In genomic region chr1:2468041-2468472, GRCh38 we compare ENCODE assay signal across 10 cellular contexts. TPM values are rescaled to one million over a fixed set of nuclear protein-coding genes. Genes with fewer than 3 reads are reported as not detected.
DNase-seq lines count a peak whose midpoint lies in the region; ATAC-seq, FAIRE-seq and TF ChIP-seq lines count a peak whose summit lies in the region.
"Had no signal": no experiment of that assay in that cellular context is flagged by ENCODE, and none has a peak within 500 bp of the region (broad histone marks: within the 10 kb centered on the region; RNA-seq: fewer than 3 reads in every experiment).

No MANE protein-coding gene starts in this region.

- no TSS peak for BruUV-seq in GM12878 (replicated peaks; lab: Mats Ljungman, UMichigan)

- no peaks in the 10 kb centered on the region for H3K79me2 ChIP-seq in GM12878 (ENCODE audit: control insufficient read depth, insufficient read depth, low read length)

- H2AK5ac ChIP-seq in neuronal stem cell (ENCODE audit: low read depth, low read length), result no peak overlapping the region

- no peak overlapping the region for H3K14ac ChIP-seq in neuronal stem cell (ENCODE audit: low read length)

- TF ChIP-seq POLR2A in GM12891 (IDR thresholded peaks at IDR 0.05; ENCODE audit: low read depth, low read length) (no peak), GM12878 (IDR thresholded peaks at IDR 0.05; ENCODE audit: low read depth, low read length) (no peak)

- H2BK120ac ChIP-seq in neuronal stem cell (ENCODE audit: low read depth, low read length), result no peak overlapping the region

- H3K36me3 Mint-ChIP-seq in T-cell, result no peaks in the 10 kb centered on the region

- no peak overlapping the region for H3K4me2 ChIP-seq in GM12878 (ENCODE audit: control insufficient read depth, insufficient read depth)
- no peak overlapping the region for H3K4me2 ChIP-seq in neuronal stem cell (ENCODE audit: insufficient read depth, low read length, poor library complexity, severe bottlenecking)

- no peak overlapping the region for H3K4ac ChIP-seq in neuronal stem cell (ENCODE audit: low read length)

- H3K9me3 ChIP-seq in GM12878 (replicated peaks; ENCODE audit: control insufficient read depth, insufficient read depth, low read length) (no peaks in the 10 kb centered on the region), neuronal stem cell (replicated peaks in 1 of 2; ENCODE audit: control insufficient read depth in 2 of 2, insufficient read depth in 1 of 2, low read depth in 1 of 2, low read length in 2 of 2) (no peaks in the 10 kb centered on the region)
- H3K9me3 ChIP-seq: pancreas had no signal

- peaks cover 6 to 12% of the 10 kb centered on the region in 2 donors for H3K27me3 Mint-ChIP-seq in T-cell

- H3K27ac Mint-ChIP-seq in T-cell, result no peak overlapping the region

- no peak overlapping the region for H3K18ac ChIP-seq in neuronal stem cell (ENCODE audit: low read length)

- no peak overlapping the region for H3K9ac ChIP-seq in GM12878 (ENCODE audit: control insufficient read depth, insufficient read depth, low read length)
- no peak overlapping the region for H3K9ac ChIP-seq in neuronal stem cell (ENCODE audit: low read depth, low read length, poor library complexity)

- no peak for TF ChIP-seq CTCF in GM12878 (IDR thresholded peaks at IDR 0.05 in 2 of 3, conservative IDR thresholded peaks at IDR 0.05 in 1 of 3; ENCODE audit: control insufficient read depth in 2 of 3, extremely low read depth in 1 of 3, insufficient read depth in 1 of 3, low read depth in 3 of 3, low read length in 3 of 3)

- H3K4me1 ChIP-seq in GM12878 (ENCODE audit: control insufficient read depth, insufficient read depth, low read length) (no peaks in the 10 kb centered on the region), neuronal stem cell (ENCODE audit: control insufficient read depth in 2 of 2, insufficient read depth in 1 of 2, low read depth in 1 of 2, low read length in 2 of 2) (peaks cover 16 to 17% of the 10 kb centered on the region in 2 donors)
- H3K4me1 ChIP-seq: pancreas had no signal

- no peak overlapping the region for H4K8ac ChIP-seq in neuronal stem cell (ENCODE audit: low read depth, low read length)

- peaks cover 0 to 8% (median 2%) of the 10 kb centered on the region in 3 donors for H3K4me1 Mint-ChIP-seq in T-cell

- no peak overlapping the region for H2BK12ac ChIP-seq in neuronal stem cell (ENCODE audit: low read length)

- no peaks in the 10 kb centered on the region for H3K9me3 Mint-ChIP-seq in T-cell

- H3K36me3 ChIP-seq in GM12878 (ENCODE audit: control insufficient read depth in 2 of 2, insufficient read depth in 2 of 2, low read length in 1 of 2), result no peaks in the 10 kb centered on the region
- no peaks in the 10 kb centered on the region for H3K36me3 ChIP-seq in neuronal stem cell (replicated peaks in 1 of 2; ENCODE audit: control insufficient read depth in 2 of 2, insufficient read depth in 2 of 2, low read length in 2 of 2)
- H3K36me3 ChIP-seq: pancreas had no signal

- WGBS in GM12878 (ENCODE audit: insufficient coverage, insufficient replicate concordance, low lambda C conversion rate, missing lambda C conversion rate), result 44% methylated on average over 12 of the region's 14 CpGs
- no CpG with 5 or more reads among the region's 14 CpGs for WGBS in neuronal stem cell (ENCODE audit: extremely low coverage in 2 of 2, insufficient read length in 2 of 2, insufficient replicate concordance in 1 of 2), 2 donors

- DNase-seq in GM12891 (ENCODE audit: insufficient read length, low spot score) (peak; percentile 69), T-cell (peak in 30 of 34 experiments; percentile 6 to 56 (median 38)), GM12878 (ENCODE audit: low read depth, low spot score) (no peak), neuronal stem cell (ENCODE audit: low spot score) (peak; percentile 77), NCI-H187 treated with DMSO at 0.1 percent for 48 hours (lab: John Stamatoyannopoulos, UW) (no peak)

- intact Hi-C loops in GM12878 (cut with micrococcal nuclease; ENCODE audit: unreplicated experiment), result no loop called here

- RAD21 ChIA-PET in GM12878 (lab: Charles Lee; ENCODE audit: unreplicated experiment), result no interaction called here

- H2AFZ ChIP-seq in GM12878 (ENCODE audit: control insufficient read depth, low read depth, low read length) (no peak overlapping the region), neuronal stem cell (ENCODE audit: low read length) (no peak overlapping the region)

- CTCF ChIA-PET in T-cell (lab: Charles Lee) (no interaction called here), GM12878 (lab: Yijun Ruan, JAX) (interaction anchor here (0.6 kb wide), 1 partner anchor 1285 kb away, joined by 3 read pairs; no protein-coding TSS in a partner anchor)

- H4K91ac ChIP-seq in neuronal stem cell (ENCODE audit: low read depth, low read length, poor library complexity), result no peak overlapping the region

- in situ Hi-C loops in GM12878 (cut with MboI), result no loop called here

- H2BK5ac ChIP-seq in neuronal stem cell (ENCODE audit: low read length), result no peak overlapping the region

- no peaks in the 10 kb centered on the region for H4K20me1 ChIP-seq in GM12878 (ENCODE audit: control insufficient read depth, insufficient read depth)

- no peak for TF ChIP-seq EP300 in GM12878 (IDR thresholded peaks at IDR 0.05; ENCODE audit: borderline replicate concordance in 1 of 2, control insufficient read depth in 1 of 2, low read depth in 2 of 2, low read length in 2 of 2)

- POLR2A ChIA-PET in T-cell (lab: Charles Lee), result no interaction called here
- POLR2A ChIA-PET in GM12878 (lab: Charles Lee), result no interaction called here

- H3K27ac ChIP-seq in GM12878 (ENCODE audit: control insufficient read depth, insufficient read depth) (no peak overlapping the region), neuronal stem cell (replicated peaks; ENCODE audit: low read length) (no peak overlapping the region)
- H3K27ac ChIP-seq: pancreas had no signal

- H3K27me3 ChIP-seq in GM12878 (replicated peaks in 1 of 2; ENCODE audit: control insufficient read depth in 2 of 2, insufficient read depth in 2 of 2, low read length in 1 of 2) (no peaks in the 10 kb centered on the region), neuronal stem cell (ENCODE audit: control insufficient read depth in 3 of 3, insufficient read depth in 3 of 3, low read depth in 1 of 3, low read length in 3 of 3) (peaks cover 0 to 88% (median 0%) of the 10 kb centered on the region in 3 experiments)

- SMC1A ChIA-PET in GM12878 (lab: Charles Lee; ENCODE audit: uncharacterized antibody, unreplicated experiment), result no interaction called here

- H3K79me1 ChIP-seq in neuronal stem cell (ENCODE audit: low read depth, low read length), result peaks cover 5% of the 10 kb centered on the region

- H3K4me3 Mint-ChIP-seq in T-cell, result no peak overlapping the region

- TF ChIP-seq RAD21 in GM12878 (IDR thresholded peaks at IDR 0.05; ENCODE audit: insufficient read depth, low read depth, low read length), result no peak

- ATAC-seq in T-cell (replicated peaks in 1 of 4) (peak in 1 of 4 experiments; percentile 51), GM12878 (peak; percentile 49), HG03520 (IDR thresholded peaks at IDR 0.05; ENCODE audit: unreplicated experiment) (no peak), HG02840 (IDR thresholded peaks at IDR 0.05; ENCODE audit: low FRiP score, unreplicated experiment) (no peak), GM18868 (IDR thresholded peaks at IDR 0.05; ENCODE audit: unreplicated experiment) (no peak)

- no peak overlapping the region for H3K4me3 ChIP-seq in GM12878
- no peak overlapping the region for H3K4me3 ChIP-seq in neuronal stem cell (ENCODE audit: low read length in 2 of 2)
- H3K4me3 ChIP-seq: pancreas had no signal

- FAIRE-seq in GM12891 (lab: Jason Lieb, UNC), result no peak
- no peak for FAIRE-seq in GM12878 (lab: Jason Lieb, UNC)
- FAIRE-seq: pancreas had no signal

- H3K23ac ChIP-seq in neuronal stem cell (ENCODE audit: low read depth, low read length, poor library complexity), result peak overlapping the region; percentile 86

- H2BK15ac ChIP-seq in neuronal stem cell (ENCODE audit: low read length), result no peak overlapping the region

RNA-seq across cellular contexts. Expression of gene PLCH2, which starts 8.0 kb away (rescaled TPM):
- polyA plus RNA-seq in GM12891 (2012; ENCODE audit: low read depth, missing spikeins), result 0.51 TPM
- total RNA-seq in T-cell (10 to 100 TPM; 20.2 to 59.1 (median 27.9) TPM), GM12878 (2014; rRNA removed) (0.11 and 0.73 TPM in 2 replicates), GM12878 (2014; rRNA removed; fragmentation: Illumina TruSeq; extraction: Trizol) (0.04 and 0.05 TPM in 2 replicates), GM12878 (2021) (0.62 and 0.74 TPM in 2 replicates)
- total RNA-seq in GM12878 (2013; cell fraction: nucleolus; rRNA removed), result 3.9 and 7.9 TPM in 2 replicates
- 0.28 TPM for polyA plus RNA-seq in GM12878 (2011; ENCODE audit: low read depth)
- polyA plus RNA-seq in GM12878 (2011; rRNA removed) (0.24 and 0.30 TPM in 2 replicates), GM12878 (2014; fragmentation: Illumina TruSeq; extraction: Trizol) (0.12 TPM in 1 of 2 replicates, not detected in the other), GM12878 (2014; fragmentation: Nextera tagmentation; extraction: Ambion mirVana) (not detected), GM12878 (2014; rRNA removed) (0.53 and 1.1 TPM in 2 replicates), GM12878 (2016; fragmentation: Nextera tagmentation; extraction: Ambion mirVana) (under 1 TPM in 1 of 2 experiments, not detected in 1; 0.03 TPM)
- polyA plus RNA-seq in GM12878 (2011; cell fraction: cytosol; rRNA removed), result 0.27 and 0.64 TPM in 2 replicates
- polyA plus RNA-seq in GM12878 (2011; cell fraction: nucleus; rRNA removed), result 4.9 and 6.8 TPM in 2 replicates
- polyA plus RNA-seq in GM12878 (2012), result 1.4 and 2.3 TPM in 2 replicates
- polyA minus RNA-seq in GM12878 (2011; rRNA and poly(A)+ RNA removed), result 0.59 and 0.77 TPM in 2 replicates
- polyA minus RNA-seq in GM12878 (2011; cell fraction: cytosol; rRNA and poly(A)+ RNA removed), result 0.27 TPM in 1 of 2 replicates, not detected in the other
- 1.1 and 2.0 TPM in 2 replicates for polyA minus RNA-seq in GM12878 (2011; cell fraction: nucleus; rRNA and poly(A)+ RNA removed)
- polyA plus RNA-seq in neuronal stem cell (2013, experiment 1 of 2), result 4.2 TPM
- 4.0 TPM for polyA plus RNA-seq in neuronal stem cell (2013, experiment 2 of 2)
- total RNA-seq: NCI-H460 had no signal

RNA-seq across cellular contexts. Expression of gene PEX10, which starts 55.7 kb away (rescaled TPM):
- polyA plus RNA-seq in GM12891 (2012; ENCODE audit: low read depth, missing spikeins), result 11.2 TPM
- 10 to 100 TPM; 11.7 to 13.2 (median 12.2) TPM for total RNA-seq in T-cell
- total RNA-seq in GM12878 (2013; cell fraction: nucleolus; rRNA removed), result 11.8 and 15.1 TPM in 2 replicates
- total RNA-seq in GM12878 (2014; rRNA removed), result 23.7 and 24.9 TPM in 2 replicates
- total RNA-seq in GM12878 (2014; rRNA removed; fragmentation: Illumina TruSeq; extraction: Trizol), result 7.4 TPM in 2 replicates
- 16.4 and 16.8 TPM in 2 replicates for total RNA-seq in GM12878 (2021)
- polyA plus RNA-seq in GM12878 (2011; ENCODE audit: low read depth), result 4.1 TPM
- polyA plus RNA-seq in GM12878 (2011; rRNA removed), result 4.3 and 6.1 TPM in 2 replicates
- 8.3 and 11.2 TPM in 2 replicates for polyA plus RNA-seq in GM12878 (2011; cell fraction: cytosol; rRNA removed)
- polyA plus RNA-seq in GM12878 (2011; cell fraction: nucleus; rRNA removed), result 21.3 and 22.1 TPM in 2 replicates
- 10.0 and 13.2 TPM in 2 replicates for polyA plus RNA-seq in GM12878 (2012)
- polyA plus RNA-seq in GM12878 (2014; fragmentation: Illumina TruSeq; extraction: Trizol), result 3.8 and 5.6 TPM in 2 replicates
- under 1 TPM in 1 of 2 experiments, not detected in 1; 0.24 TPM for polyA plus RNA-seq in GM12878 (2014; fragmentation: Nextera tagmentation; extraction: Ambion mirVana)
- 19.4 and 20.8 TPM in 2 replicates for polyA plus RNA-seq in GM12878 (2014; rRNA removed)
- polyA plus RNA-seq in GM12878 (2016; fragmentation: Nextera tagmentation; extraction: Ambion mirVana), result 10 to 100 TPM; 18.9 to 19.7 TPM
- polyA minus RNA-seq in GM12878 (2011; rRNA and poly(A)+ RNA removed), result 3.0 and 5.2 TPM in 2 replicates
- 2.9 and 3.4 TPM in 2 replicates for polyA minus RNA-seq in GM12878 (2011; cell fraction: cytosol; rRNA and poly(A)+ RNA removed)
- 3.9 and 5.9 TPM in 2 replicates for polyA minus RNA-seq in GM12878 (2011; cell fraction: nucleus; rRNA and poly(A)+ RNA removed)
- polyA plus RNA-seq in neuronal stem cell (2013, experiment 1 of 2), result 12.4 TPM
- polyA plus RNA-seq in neuronal stem cell (2013, experiment 2 of 2), result 12.5 TPM

RNA-seq across cellular contexts. Expression of gene PANK4, which starts 58.3 kb away (rescaled TPM):
- polyA plus RNA-seq in GM12891 (2012; ENCODE audit: low read depth, missing spikeins), result 12.6 TPM
- total RNA-seq in T-cell (100 to 1,000 TPM in 3 of 5 donors, 10 to 100 TPM in 2; 51.0 to 128 (median 119) TPM), GM12878 (2014; rRNA removed) (24.1 and 24.9 TPM in 2 replicates), GM12878 (2014; rRNA removed; fragmentation: Illumina TruSeq; extraction: Trizol) (10.4 and 10.6 TPM in 2 replicates), GM12878 (2021) (25.8 and 38.0 TPM in 2 replicates)
- 85.4 and 117 TPM in 2 replicates for total RNA-seq in GM12878 (2013; cell fraction: nucleolus; rRNA removed)
- polyA plus RNA-seq in GM12878 (2011; ENCODE audit: low read depth), result 7.1 TPM
- polyA plus RNA-seq in GM12878 (2011; rRNA removed) (12.4 and 27.0 TPM in 2 replicates), GM12878 (2014; fragmentation: Illumina TruSeq; extraction: Trizol) (11.1 and 15.0 TPM in 2 replicates), GM12878 (2014; fragmentation: Nextera tagmentation; extraction: Ambion mirVana) (1 to 10 TPM in 1 of 2 experiments, under 1 TPM in 1; 0.35 to 1.5 TPM), GM12878 (2014; rRNA removed) (25.0 and 27.2 TPM in 2 replicates), GM12878 (2016; fragmentation: Nextera tagmentation; extraction: Ambion mirVana) (10 to 100 TPM; 18.2 to 19.0 TPM)
- 15.9 and 23.0 TPM in 2 replicates for polyA plus RNA-seq in GM12878 (2011; cell fraction: cytosol; rRNA removed)
- 158 and 199 TPM in 2 replicates for polyA plus RNA-seq in GM12878 (2011; cell fraction: nucleus; rRNA removed)
- 18.2 and 18.5 TPM in 2 replicates for polyA plus RNA-seq in GM12878 (2012)
- 14.9 and 26.2 TPM in 2 replicates for polyA minus RNA-seq in GM12878 (2011; rRNA and poly(A)+ RNA removed)
- polyA minus RNA-seq in GM12878 (2011; cell fraction: cytosol; rRNA and poly(A)+ RNA removed), result 13.2 and 15.7 TPM in 2 replicates
- 55.4 and 89.3 TPM in 2 replicates for polyA minus RNA-seq in GM12878 (2011; cell fraction: nucleus; rRNA and poly(A)+ RNA removed)
- 23.5 TPM for polyA plus RNA-seq in neuronal stem cell (2013, experiment 1 of 2)
- 22.7 TPM for polyA plus RNA-seq in neuronal stem cell (2013, experiment 2 of 2)

Comparison
In these comparisons a context has a peak if more than half of its experiments do, and no peak if none do; other contexts are left out.
1. DNase-seq: peak in GM12891 (single experiment), T-cell (30 of 34) and neuronal stem cell (single experiment); none in GM12878 (single experiment) and NCI-H187 treated with DMSO at 0.1 percent for 48 hours (single experiment).